15 cellular contexts compared by ENCODE assay signal in the genomic region with DNA sequence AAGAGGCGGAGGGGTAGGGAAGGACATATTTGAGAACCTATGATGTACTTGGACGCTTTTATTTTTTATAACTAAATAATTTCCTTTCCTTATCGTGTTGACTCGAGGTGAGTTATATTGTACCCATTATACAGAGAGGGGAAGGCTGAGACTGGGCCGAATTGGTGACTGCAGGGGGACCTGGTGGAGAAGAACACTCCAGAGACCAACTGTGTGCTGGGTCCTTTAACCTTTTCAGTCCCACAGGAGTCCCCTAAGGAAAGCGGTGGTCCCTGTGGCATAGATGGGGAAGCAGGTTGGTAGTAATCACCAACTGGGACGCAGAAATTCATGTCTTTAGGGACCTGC. TPM values are rescaled to one million over a fixed set of nuclear protein-coding genes. Genes with fewer than 3 reads are reported as not detected.
DNase-seq lines count a peak whose midpoint lies in the region; ATAC-seq and TF ChIP-seq lines count a peak whose summit lies in the region.
"Had no signal": no experiment of that assay in that cellular context is flagged by ENCODE, and none has a peak within 500 bp of the region (broad histone marks: within the 10 kb centered on the region; RNA-seq: fewer than 3 reads in every experiment).

No MANE protein-coding gene starts in this region.

- H3K4me3 ChIP-seq in PC-9: peak overlapping the region; percentile 82
- peak overlapping the region; percentile 19 for H3K4me3 ChIP-seq in epithelial cell of esophagus (ENCODE audit: low read length)
- H3K4me3 ChIP-seq in transverse colon: peak overlapping the region in 2 of 4 donors; percentile 54 to 56

- H3K36me3 Mint-ChIP-seq in neural crest cell (ENCODE audit: low read depth): no peaks in the 10 kb centered on the region
- H3K36me3 Mint-ChIP-seq: activated naive CD8-positive, alpha-beta T cell; CD8-positive, alpha-beta memory T cell had no signal

- in situ Hi-C loops in transverse colon (cut with MboI; ENCODE audit: low pct_ligation_motif_present in 1 of 4, low pct_unique_long_range_greater_than_20kb in 1 of 4, low sequenced_read_pairs in 3 of 4): no loop called here

- peaks cover 27% of the 10 kb centered on the region for H3K4me1 ChIP-seq in PC-9 (replicated peaks; ENCODE audit: insufficient read depth)
- peaks cover 1 to 47% (median 31%) of the 10 kb centered on the region in 4 donors for H3K4me1 ChIP-seq in transverse colon
- H3K4me1 ChIP-seq: foreskin keratinocyte had no signal

- CTCF ChIA-PET in PC-9 (lab: Charles Lee): no interaction called here

- peaks cover 31% of the 10 kb centered on the region for H3K79me2 ChIP-seq in PC-9 (ENCODE audit: low read depth)

- H3K9me3 Mint-ChIP-seq in neural crest cell: no peaks in the 10 kb centered on the region

- H3K27ac ChIP-seq in PC-9: peak overlapping the region; percentile 97
- peak overlapping the region; percentile 90 to 98 (median 94) for H3K27ac ChIP-seq in transverse colon
- H3K27ac ChIP-seq: foreskin keratinocyte, KMS-11 had no signal

- peaks cover 52% of the 10 kb centered on the region for H3K27me3 Mint-ChIP-seq in neural crest cell (ENCODE audit: low read depth)

- H3K4me2 ChIP-seq in PC-9: peak overlapping the region; percentile 95
- H3K4me2 ChIP-seq: KMS-11 had no signal

- TF ChIP-seq CTCF in PC-9 (conservative IDR thresholded peaks at IDR 0.05) (no peak), epithelial cell of esophagus (IDR thresholded peaks at IDR 0.05; ENCODE audit: insufficient read depth, low read depth, low read length, missing control alignments) (no peak), neural crest cell (conservative IDR thresholded peaks at IDR 0.05) (no peak), transverse colon (IDR thresholded peaks at IDR 0.05) (no peak)

- no peak for TF ChIP-seq POLR2A in transverse colon (IDR thresholded peaks at IDR 0.05)

- POLR2A ChIA-PET in PC-9 (lab: Charles Lee; ENCODE audit: unreplicated experiment): interaction anchor here (0.7 kb wide), 1 partner anchor 907 kb away, joined by 14 read pairs; no protein-coding TSS in a partner anchor

- peak overlapping the region; percentile 75 for H3K4me3 Mint-ChIP-seq in neural crest cell
- H3K4me3 Mint-ChIP-seq: CD8-positive, alpha-beta memory T cell; stimulated activated naive B cell treated with anti-CD40 and anti-IgM and Interleukin-4, amounts not matched to agents 10 μg/mL and 1 μg/mL and 100 μg/mL, for 72 hours had no signal

- no peak overlapping the region for H2AFZ ChIP-seq in PC-9

- no peak for DNase-seq in PC-9
- no peak for DNase-seq in epithelial cell of esophagus (ENCODE audit: low read depth)
- DNase-seq in neural crest cell (ENCODE audit: low read depth, low spot score): no peak
- no peak for DNase-seq in transverse colon
- no peak for DNase-seq in ecto neural progenitor cell (ENCODE audit: low spot score)
- DNase-seq: foreskin keratinocyte, NCI-H1694 treated with DMSO at 0.1 percent for 48 hours had no signal

- TF ChIP-seq EP300 in transverse colon (IDR thresholded peaks at IDR 0.05; ENCODE audit: low read depth): no peak

- H3K36me3 ChIP-seq in PC-9 (ENCODE audit: low read depth) (no peaks in the 10 kb centered on the region), transverse colon (no peaks in the 10 kb centered on the region)

- intact Hi-C loops in PC-9 (cut with micrococcal nuclease; ENCODE audit: unreplicated experiment) (no loop called here), transverse colon (cut with DNase I; ENCODE audit: low total_unique reads) (no loop called here)

- H3K9me2 ChIP-seq in PC-9 (ENCODE audit: insufficient read depth): no peaks in the 10 kb centered on the region

- no peak overlapping the region for H3K27ac Mint-ChIP-seq in neural crest cell (ENCODE audit: unreplicated experiment)
- H3K27ac Mint-ChIP-seq: activated naive CD8-positive, alpha-beta T cell; CD8-positive, alpha-beta memory T cell; stimulated activated naive B cell treated with anti-CD40 and anti-IgM and Interleukin-4, amounts not matched to agents 10 μg/mL and 1 μg/mL and 100 μg/mL, for 72 hours had no signal

- ATAC-seq in HG03045 (IDR thresholded peaks at IDR 0.05; ENCODE audit: unreplicated experiment): no peak
- no peak for ATAC-seq in HG03521 (IDR thresholded peaks at IDR 0.05; ENCODE audit: unreplicated experiment)
- ATAC-seq: foreskin keratinocyte had no signal

- WGBS in transverse colon (ENCODE audit: low coverage in 1 of 2), 2 donors: 34 to 42% methylated on average over 6 to 7 of the region's 7 CpGs

- no peaks in the 10 kb centered on the region for H4K20me1 ChIP-seq in PC-9 (ENCODE audit: insufficient read depth)

- H3F3A ChIP-seq in PC-9 (ENCODE audit: insufficient read depth, low read depth): peaks cover 16% of the 10 kb centered on the region

- peaks cover 15% of the 10 kb centered on the region for H3K4me1 Mint-ChIP-seq in neural crest cell
- H3K4me1 Mint-ChIP-seq: CD8-positive, alpha-beta memory T cell had no signal

- BruUV-seq in PC-9 (replicated peaks; lab: Mats Ljungman, UMichigan): no TSS peak

- no peaks in the 10 kb centered on the region for H3K9me3 ChIP-seq in PC-9 (ENCODE audit: insufficient read depth, low read depth)
- H3K9me3 ChIP-seq in transverse colon: no peaks in the 10 kb centered on the region

- H3K27me3 ChIP-seq in PC-9 (ENCODE audit: insufficient read depth, low read depth): no peaks in the 10 kb centered on the region
- H3K27me3 ChIP-seq in transverse colon: peaks cover 59% of the 10 kb centered on the region

RNA-seq across cellular contexts. Expression of a gene that starts 0.6 kb away (rescaled TPM):
- total RNA-seq in PC-9 (2021): 115 and 169 TPM in 2 replicates
- total RNA-seq in neural crest cell: 4.0 and 4.7 TPM in 2 replicates
- total RNA-seq in transverse colon: 100 to 1,000 TPM; 321 to 814 (median 393) TPM
- total RNA-seq: CD8-positive, alpha-beta memory T cell; osteocyte had no signal

RNA-seq across cellular contexts. Expression of a gene that starts 41.0 kb away (rescaled TPM):
- total RNA-seq in PC-9 (2021) (not detected in 2 replicates), neural crest cell (not detected in 2 replicates), transverse colon (not detected)
- total RNA-seq: CD8-positive, alpha-beta memory T cell; dermis microvascular lymphatic vessel endothelial cell; foreskin keratinocyte; osteocyte had no signal

Comparison
In these comparisons a context has a peak if more than half of its experiments do, and no peak if none do; other contexts are left out.
1. RNA of a gene that starts 0.6 kb away (total RNA-seq): 321 to 814 TPM in transverse colon and 115 to 169 TPM in PC-9; 4.0 to 4.7 TPM in neural crest cell; every median in the first group is over 10 times any median in the second.